10 cellular contexts compared by ENCODE assay signal in the genomic region with DNA sequence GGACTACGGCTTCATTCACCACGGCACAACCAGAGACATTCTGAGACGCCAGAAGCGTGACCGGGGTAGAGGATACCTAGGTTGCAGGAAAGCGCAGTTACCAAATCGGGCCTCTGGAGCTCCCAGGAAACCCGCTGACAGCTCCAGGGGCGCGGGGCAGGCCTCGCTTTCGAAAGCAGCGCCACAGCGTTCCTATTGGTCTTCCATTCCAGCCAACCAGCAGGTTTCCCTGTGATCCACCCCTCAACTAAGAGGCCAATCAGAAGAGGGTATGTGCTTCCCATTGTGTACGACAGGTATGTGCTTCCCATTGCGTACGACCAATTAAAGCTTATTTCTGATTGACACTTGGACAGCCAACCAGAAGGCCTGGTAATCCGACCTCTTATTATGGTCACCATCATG. TPM values are rescaled to one million over a fixed set of nuclear protein-coding genes. Genes with fewer than 3 reads are reported as not detected.
A peak's percentile ranks its signal among the peaks of the same experiment; 100 is the strongest.
DNase-seq lines count a peak whose midpoint lies in the region; ATAC-seq, FAIRE-seq and TF ChIP-seq lines count a peak whose summit lies in the region.
"Had no signal": no experiment of that assay in that cellular context is flagged by ENCODE, and none has a peak within 500 bp of the region (broad histone marks: within the 10 kb centered on the region; RNA-seq: fewer than 3 reads in every experiment).

No MANE protein-coding gene starts in this region.

- H3K27ac ChIP-seq in astrocyte (ENCODE audit: low read depth, low read length), result no peak overlapping the region
- H3K27ac ChIP-seq: epithelial cell of prostate had no signal

- H3K9me3 Mint-ChIP-seq in astrocyte (ENCODE audit: unreplicated experiment), result no peaks in the 10 kb centered on the region

- ATAC-seq in HG02678 (IDR thresholded peaks at IDR 0.05; ENCODE audit: unreplicated experiment) (peak; percentile 96), GM18907 (IDR thresholded peaks at IDR 0.05; ENCODE audit: unreplicated experiment) (no peak)

- H3K36me3 ChIP-seq in astrocyte (ENCODE audit: insufficient read depth, low read length), result no peaks in the 10 kb centered on the region
- no peaks in the 10 kb centered on the region for H3K36me3 ChIP-seq in kidney epithelial cell (ENCODE audit: control insufficient read depth, insufficient read depth, low read length)

- no peak overlapping the region for H2AFZ ChIP-seq in astrocyte (ENCODE audit: low read depth, low read length)

- no peak for FAIRE-seq in astrocyte (lab: Jason Lieb, UNC)

- H3K27me3 ChIP-seq in astrocyte (ENCODE audit: insufficient read depth, low read length) (no peaks in the 10 kb centered on the region), kidney epithelial cell (ENCODE audit: control insufficient read depth, insufficient read depth, low read length) (no peaks in the 10 kb centered on the region)

- peaks cover 3% of the 10 kb centered on the region for H3K4me1 Mint-ChIP-seq in astrocyte (ENCODE audit: low read depth, unreplicated experiment)

- no peaks in the 10 kb centered on the region for H3K9me3 ChIP-seq in astrocyte (ENCODE audit: insufficient read depth, low read depth, low read length)

- H3K4me1 ChIP-seq in astrocyte (ENCODE audit: insufficient read depth, low read length), result no peaks in the 10 kb centered on the region

- H3K27ac Mint-ChIP-seq in astrocyte (ENCODE audit: unreplicated experiment), result no peak overlapping the region

- no peaks in the 10 kb centered on the region for H4K20me1 ChIP-seq in astrocyte (ENCODE audit: insufficient read depth, low read length)

- no peak overlapping the region for H3K4me3 Mint-ChIP-seq in astrocyte (ENCODE audit: unreplicated experiment)

- no peak for TF ChIP-seq CTCF in GM13976 (IDR thresholded peaks at IDR 0.05; ENCODE audit: borderline replicate concordance, control extremely low read depth, extremely low read depth, insufficient read depth, missing control alignments)
- TF ChIP-seq CTCF in astrocyte (IDR thresholded peaks at IDR 0.05; ENCODE audit: insufficient read depth, low read depth, low read length), result no peak
- TF ChIP-seq CTCF in kidney epithelial cell (IDR thresholded peaks at IDR 0.05; ENCODE audit: insufficient read depth, low read length, poor library complexity, severe bottlenecking), result no peak

- H3K27me3 Mint-ChIP-seq in astrocyte (ENCODE audit: low read depth, unreplicated experiment), result no peaks in the 10 kb centered on the region

- DNase-seq in GM13976 (ENCODE audit: low spot score) (peak; percentile 73), astrocyte (ENCODE audit: low read depth) (no peak), kidney epithelial cell (ENCODE audit: low read depth) (peak; percentile 9), HK-2 (ENCODE audit: unreplicated experiment) (no peak), NCI-H2081 treated with DMSO at 0.1 percent for 48 hours (lab: John Stamatoyannopoulos, UW) (no peak)
- no peak for DNase-seq in activated CD8-positive, alpha-beta memory T cell treated with anti-CD3 and anti-CD28 coated beads for 24 hours
- DNase-seq: SHP77 had no signal

- H3K4me3 ChIP-seq in astrocyte (ENCODE audit: insufficient read depth, low read depth, low read length) (no peak overlapping the region), kidney epithelial cell (ENCODE audit: low read depth, low read length) (peak overlapping the region; percentile 20)

- peaks cover 3% of the 10 kb centered on the region for H3K36me3 Mint-ChIP-seq in astrocyte (ENCODE audit: low read depth, unreplicated experiment)

- in situ Hi-C loops in GM13976 (cut with MboI; ENCODE audit: low sequenced_read_pairs, unreplicated experiment), result no loop called here

- no peaks in the 10 kb centered on the region for H3K79me2 ChIP-seq in astrocyte (ENCODE audit: insufficient read depth, low read length)

- H3K9ac ChIP-seq in astrocyte (ENCODE audit: low read length), result no peak overlapping the region

- H3K4me2 ChIP-seq in astrocyte (ENCODE audit: low read length), result peak overlapping the region; percentile 41

RNA-seq across cellular contexts. Expression of gene SNX12, which starts 14.9 kb away (rescaled TPM):
- total RNA-seq in astrocyte, result 70.8 and 76.6 TPM in 2 replicates
- total RNA-seq in kidney epithelial cell, result 76.2 and 95.8 TPM in 2 replicates

RNA-seq across cellular contexts. Expression of gene FOXO4, which starts 42.4 kb away (rescaled TPM):
- 13.7 and 15.0 TPM in 2 replicates for total RNA-seq in astrocyte
- total RNA-seq in kidney epithelial cell, result 3.9 and 4.5 TPM in 2 replicates

RNA-seq across cellular contexts. Expression of gene CXorf65, which starts 53.3 kb away (rescaled TPM):
- total RNA-seq in astrocyte (not detected in 2 replicates), kidney epithelial cell (not detected in 2 replicates)

RNA-seq across cellular contexts. Expression of gene IL2RG, which starts 58.2 kb away (rescaled TPM):
- total RNA-seq in astrocyte (0.59 TPM in 1 of 2 replicates, not detected in the other), kidney epithelial cell (0.08 TPM in 1 of 2 replicates, not detected in the other)

Comparison
In these comparisons a context has a peak if more than half of its experiments do, and no peak if none do; other contexts are left out.
1. DNase-seq: peak in GM13976 (single experiment) and kidney epithelial cell (single experiment); none in astrocyte (single experiment), HK-2 (single experiment), NCI-H2081 treated with DMSO at 0.1 percent for 48 hours (single experiment) and activated CD8-positive, alpha-beta memory T cell treated with anti-CD3 and anti-CD28 coated beads for 24 hours (single experiment).